In genomic region chr22:48456449-48456848, GRCh38 we compare ENCODE assay signal across 20 cellular contexts.
"Had no signal": no experiment of that assay in that cellular context is flagged by ENCODE, and none has a peak within 500 bp of the region (broad histone marks: within the 10 kb centered on the region; RNA-seq: fewer than 3 reads in every experiment).

No MANE protein-coding gene starts in this region.

- H3K4me1 Mint-ChIP-seq: central memory CD8-positive, alpha-beta T cell; stimulated activated naive B cell treated with anti-CD40 and anti-IgM and Interleukin-4, amounts not matched to agents 10 μg/mL and 1 μg/mL and 100 μg/mL, for 72 hours had no signal

- H3K4me3 Mint-ChIP-seq: central memory CD8-positive, alpha-beta T cell; nephron progenitor cell; stimulated activated naive B cell treated with anti-CD40 and anti-IgM and Interleukin-4, amounts not matched to agents 10 μg/mL and 1 μg/mL and 100 μg/mL, for 72 hours had no signal

- H3K36me3 ChIP-seq: heart right ventricle, right lobe of liver, uterus had no signal

- FAIRE-seq: astrocyte, TTC549 had no signal

- H3K27ac Mint-ChIP-seq: activated naive CD4-positive, alpha-beta T cell treated with anti-CD3 and anti-CD28 coated beads, Interleukin-2, amount 50 U/mL, for 72 hours; nephron progenitor cell; stimulated activated naive B cell treated with anti-CD40 and anti-IgM and Interleukin-4, amounts not matched to agents 10 μg/mL and 1 μg/mL and 100 μg/mL, for 72 hours had no signal

- H2AFZ ChIP-seq: parathyroid adenoma had no signal

- H3K79me2 ChIP-seq: parathyroid adenoma had no signal

- H3K9ac ChIP-seq: parathyroid adenoma had no signal

- H3K4me3 ChIP-seq: coronary artery, heart right ventricle, right lobe of liver, smooth muscle cell, testis, uterus had no signal

- DNase-seq: activated T-cell treated with anti-CD3 and anti-CD28 coated beads, Interleukin-2, amount 50 U/mL, for 1 hour; heart right ventricle; mammary epithelial cell; midbrain; nephron progenitor cell; right lobe of liver; stimulated activated CD4-positive, alpha-beta T cell treated with anti-CD3 and anti-CD28 coated beads, Interleukin-15, amount 100 ng/mL, for 24 hours; stimulated activated naive B cell treated with anti-CD40 and anti-IgM and Interleukin-4, amounts not matched to agents 10 μg/mL and 1 μg/mL and 100 μg/mL, for 72 hours; testis; trophoblast cell; uterus had no signal

- H3K4me2 ChIP-seq: smooth muscle cell had no signal

- H3K9me3 Mint-ChIP-seq: activated naive CD4-positive, alpha-beta T cell treated with anti-CD3 and anti-CD28 coated beads, Interleukin-2, amount 50 U/mL, for 72 hours; central memory CD8-positive, alpha-beta T cell; nephron progenitor cell; stimulated activated naive B cell treated with anti-CD40 and anti-IgM and Interleukin-4, amounts not matched to agents 10 μg/mL and 1 μg/mL and 100 μg/mL, for 72 hours had no signal

- H3K27me3 ChIP-seq: right lobe of liver, testis, uterus had no signal

- H3K4me1 ChIP-seq: heart right ventricle, parathyroid adenoma, right lobe of liver, testis, uterus had no signal

- H3K9me3 ChIP-seq: heart right ventricle, right lobe of liver, testis, uterus had no signal

- ATAC-seq: activated naive CD4-positive, alpha-beta T cell treated with anti-CD3 and anti-CD28 coated beads, Interleukin-2, amount 50 U/mL, for 72 hours; left lobe of liver; right lobe of liver; stimulated activated naive B cell treated with anti-CD40 and anti-IgM and Interleukin-4, amounts not matched to agents 10 μg/mL and 1 μg/mL and 100 μg/mL, for 72 hours had no signal

- H3K36me3 Mint-ChIP-seq: activated naive CD4-positive, alpha-beta T cell treated with anti-CD3 and anti-CD28 coated beads, Interleukin-2, amount 50 U/mL, for 72 hours; stimulated activated naive B cell treated with anti-CD40 and anti-IgM and Interleukin-4, amounts not matched to agents 10 μg/mL and 1 μg/mL and 100 μg/mL, for 72 hours had no signal

- H3K27ac ChIP-seq: coronary artery, epithelial cell of prostate, heart right ventricle, parathyroid adenoma, right lobe of liver, testis, uterus had no signal
